1 cellular context compared by ENCODE assay signal in genomic region chr19:54209748-54210494, GRCh38.
A peak's percentile ranks its signal among the peaks of the same experiment; 100 is the strongest.
TF ChIP-seq lines count a peak whose summit lies in the region.

No MANE protein-coding gene starts in this region.

TF ChIP-seq in HEK293, 187 proteins besides CTCF, POLR2A, EP300 and RAD21 (continued from another document and continues in another):
- TF ChIP-seq, protein P1, sequence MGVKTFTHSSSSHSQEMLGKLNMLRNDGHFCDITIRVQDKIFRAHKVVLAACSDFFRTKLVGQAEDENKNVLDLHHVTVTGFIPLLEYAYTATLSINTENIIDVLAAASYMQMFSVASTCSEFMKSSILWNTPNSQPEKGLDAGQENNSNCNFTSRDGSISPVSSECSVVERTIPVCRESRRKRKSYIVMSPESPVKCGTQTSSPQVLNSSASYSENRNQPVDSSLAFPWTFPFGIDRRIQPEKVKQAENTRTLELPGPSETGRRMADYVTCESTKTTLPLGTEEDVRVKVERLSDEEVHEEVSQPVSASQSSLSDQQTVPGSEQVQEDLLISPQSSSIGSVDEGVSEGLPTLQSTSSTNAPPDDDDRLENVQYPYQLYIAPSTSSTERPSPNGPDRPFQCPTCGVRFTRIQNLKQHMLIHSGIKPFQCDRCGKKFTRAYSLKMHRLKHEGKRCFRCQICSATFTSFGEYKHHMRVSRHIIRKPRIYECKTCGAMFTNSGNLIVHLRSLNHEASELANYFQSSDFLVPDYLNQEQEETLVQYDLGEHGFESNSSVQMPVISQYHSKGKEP (tag by site-specific recombination; IDR thresholded peaks at IDR 0.05): peak; percentile 55; the same call in 1 of the 2 replicates
- TF ChIP-seq ZNF610 (tag by site-specific recombination; IDR thresholded peaks at IDR 0.05; ENCODE audit: borderline replicate concordance) (no peak), ZNF37A (tag by site-specific recombination; IDR thresholded peaks at IDR 0.05) (no peak), ZNF660 (tag by site-specific recombination; IDR thresholded peaks at IDR 0.05) (peak; percentile 77), HIC1 (tag by site-specific recombination; IDR thresholded peaks at IDR 0.05) (peak; percentile 72; the same call in 1 of the 2 replicates), SCRT1 (tag by site-specific recombination; IDR thresholded peaks at IDR 0.05; ENCODE audit: borderline replicate concordance) (0 out of 2 replicates have a peak, but pooled peaks have one; percentile 38), ZNF449 (tag by site-specific recombination; IDR thresholded peaks at IDR 0.05) (0 out of 2 replicates have a peak, but pooled peaks have one; percentile 13), ZBTB10 (tag by site-specific recombination; IDR thresholded peaks at IDR 0.05) (no peak), ZNF140 (tag by site-specific recombination; IDR thresholded peaks at IDR 0.05) (0 out of 2 replicates have a peak, but pooled peaks have one; percentile 41), ZNF571 (tag by site-specific recombination; IDR thresholded peaks at IDR 0.05) (no peak), GLIS1 (tag by site-specific recombination; IDR thresholded peaks at IDR 0.05) (peak; percentile 89), PRDM1 (tag by site-specific recombination; IDR thresholded peaks at IDR 0.05) (no peak), ZNF792 (tag by site-specific recombination; IDR thresholded peaks at IDR 0.05) (no peak), ZNF768 (tag by site-specific recombination; IDR thresholded peaks at IDR 0.05) (no peak), ZNF510 (tag by site-specific recombination; IDR thresholded peaks at IDR 0.05; ENCODE audit: insufficient replicate concordance) (no peak), ZNF169 (tag by site-specific recombination; IDR thresholded peaks at IDR 0.05) (no peak), ZBTB20 (tag by site-specific recombination; IDR thresholded peaks at IDR 0.05) (peak; percentile 99), ZNF501 (tag by site-specific recombination; IDR thresholded peaks at IDR 0.05) (no peak), ZNF544 (tag by site-specific recombination; IDR thresholded peaks at IDR 0.05) (no peak), ZBTB7A (tag by site-specific recombination; IDR thresholded peaks at IDR 0.05; ENCODE audit: low read depth) (no peak), ZBTB17 (tag by site-specific recombination; IDR thresholded peaks at IDR 0.05) (peak; percentile 91), SP7 (tag by site-specific recombination; IDR thresholded peaks at IDR 0.05) (peak; percentile 87), ZNF239 (tag by site-specific recombination; IDR thresholded peaks at IDR 0.05) (no peak), ZNF16 (tag by site-specific recombination; IDR thresholded peaks at IDR 0.05; ENCODE audit: low read depth) (no peak), ZNF843 (tag by site-specific recombination; IDR thresholded peaks at IDR 0.05) (peak; percentile 31; the same call in 1 of the 2 replicates), ZNF354C (tag by site-specific recombination; IDR thresholded peaks at IDR 0.05; ENCODE audit: borderline replicate concordance, low read depth) (no peak), ELK4 (IDR thresholded peaks at IDR 0.05; ENCODE audit: borderline replicate concordance, low read depth, low read length) (no peak), ZNF114 (tag by site-specific recombination; IDR thresholded peaks at IDR 0.05) (no peak), ZBTB11 (tag by site-specific recombination; conservative IDR thresholded peaks at IDR 0.05; ENCODE audit: low read depth) (no peak), ZNF214 (tag by site-specific recombination; IDR thresholded peaks at IDR 0.05; ENCODE audit: borderline replicate concordance) (no peak), ZNF580 (tag by site-specific recombination; IDR thresholded peaks at IDR 0.05) (peak; percentile 34; the same call in 1 of the 2 replicates)
- TF ChIP-seq, protein P2, sequence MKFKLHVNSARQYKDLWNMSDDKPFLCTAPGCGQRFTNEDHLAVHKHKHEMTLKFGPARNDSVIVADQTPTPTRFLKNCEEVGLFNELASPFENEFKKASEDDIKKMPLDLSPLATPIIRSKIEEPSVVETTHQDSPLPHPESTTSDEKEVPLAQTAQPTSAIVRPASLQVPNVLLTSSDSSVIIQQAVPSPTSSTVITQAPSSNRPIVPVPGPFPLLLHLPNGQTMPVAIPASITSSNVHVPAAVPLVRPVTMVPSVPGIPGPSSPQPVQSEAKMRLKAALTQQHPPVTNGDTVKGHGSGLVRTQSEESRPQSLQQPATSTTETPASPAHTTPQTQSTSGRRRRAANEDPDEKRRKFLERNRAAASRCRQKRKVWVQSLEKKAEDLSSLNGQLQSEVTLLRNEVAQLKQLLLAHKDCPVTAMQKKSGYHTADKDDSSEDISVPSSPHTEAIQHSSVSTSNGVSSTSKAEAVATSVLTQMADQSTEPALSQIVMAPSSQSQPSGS (tag by site-specific recombination; IDR thresholded peaks at IDR 0.05; ENCODE audit: low read depth): no peak
- TF ChIP-seq, protein P3, sequence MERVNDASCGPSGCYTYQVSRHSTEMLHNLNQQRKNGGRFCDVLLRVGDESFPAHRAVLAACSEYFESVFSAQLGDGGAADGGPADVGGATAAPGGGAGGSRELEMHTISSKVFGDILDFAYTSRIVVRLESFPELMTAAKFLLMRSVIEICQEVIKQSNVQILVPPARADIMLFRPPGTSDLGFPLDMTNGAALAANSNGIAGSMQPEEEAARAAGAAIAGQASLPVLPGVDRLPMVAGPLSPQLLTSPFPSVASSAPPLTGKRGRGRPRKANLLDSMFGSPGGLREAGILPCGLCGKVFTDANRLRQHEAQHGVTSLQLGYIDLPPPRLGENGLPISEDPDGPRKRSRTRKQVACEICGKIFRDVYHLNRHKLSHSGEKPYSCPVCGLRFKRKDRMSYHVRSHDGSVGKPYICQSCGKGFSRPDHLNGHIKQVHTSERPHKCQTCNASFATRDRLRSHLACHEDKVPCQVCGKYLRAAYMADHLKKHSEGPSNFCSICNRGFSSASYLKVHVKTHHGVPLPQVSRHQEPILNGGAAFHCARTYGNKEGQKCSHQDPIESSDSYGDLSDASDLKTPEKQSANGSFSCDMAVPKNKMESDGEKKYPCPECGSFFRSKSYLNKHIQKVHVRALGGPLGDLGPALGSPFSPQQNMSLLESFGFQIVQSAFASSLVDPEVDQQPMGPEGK (tag by site-specific recombination; IDR thresholded peaks at IDR 0.05): no peak; the same call in 1 of the 2 replicates
- TF ChIP-seq, protein P4, sequence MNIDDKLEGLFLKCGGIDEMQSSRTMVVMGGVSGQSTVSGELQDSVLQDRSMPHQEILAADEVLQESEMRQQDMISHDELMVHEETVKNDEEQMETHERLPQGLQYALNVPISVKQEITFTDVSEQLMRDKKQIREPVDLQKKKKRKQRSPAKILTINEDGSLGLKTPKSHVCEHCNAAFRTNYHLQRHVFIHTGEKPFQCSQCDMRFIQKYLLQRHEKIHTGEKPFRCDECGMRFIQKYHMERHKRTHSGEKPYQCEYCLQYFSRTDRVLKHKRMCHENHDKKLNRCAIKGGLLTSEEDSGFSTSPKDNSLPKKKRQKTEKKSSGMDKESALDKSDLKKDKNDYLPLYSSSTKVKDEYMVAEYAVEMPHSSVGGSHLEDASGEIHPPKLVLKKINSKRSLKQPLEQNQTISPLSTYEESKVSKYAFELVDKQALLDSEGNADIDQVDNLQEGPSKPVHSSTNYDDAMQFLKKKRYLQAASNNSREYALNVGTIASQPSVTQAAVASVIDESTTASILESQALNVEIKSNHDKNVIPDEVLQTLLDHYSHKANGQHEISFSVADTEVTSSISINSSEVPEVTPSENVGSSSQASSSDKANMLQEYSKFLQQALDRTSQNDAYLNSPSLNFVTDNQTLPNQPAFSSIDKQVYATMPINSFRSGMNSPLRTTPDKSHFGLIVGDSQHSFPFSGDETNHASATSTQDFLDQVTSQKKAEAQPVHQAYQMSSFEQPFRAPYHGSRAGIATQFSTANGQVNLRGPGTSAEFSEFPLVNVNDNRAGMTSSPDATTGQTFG (tag by site-specific recombination; IDR thresholded peaks at IDR 0.05; ENCODE audit: borderline replicate concordance): no peak
- TF ChIP-seq, protein P5, sequence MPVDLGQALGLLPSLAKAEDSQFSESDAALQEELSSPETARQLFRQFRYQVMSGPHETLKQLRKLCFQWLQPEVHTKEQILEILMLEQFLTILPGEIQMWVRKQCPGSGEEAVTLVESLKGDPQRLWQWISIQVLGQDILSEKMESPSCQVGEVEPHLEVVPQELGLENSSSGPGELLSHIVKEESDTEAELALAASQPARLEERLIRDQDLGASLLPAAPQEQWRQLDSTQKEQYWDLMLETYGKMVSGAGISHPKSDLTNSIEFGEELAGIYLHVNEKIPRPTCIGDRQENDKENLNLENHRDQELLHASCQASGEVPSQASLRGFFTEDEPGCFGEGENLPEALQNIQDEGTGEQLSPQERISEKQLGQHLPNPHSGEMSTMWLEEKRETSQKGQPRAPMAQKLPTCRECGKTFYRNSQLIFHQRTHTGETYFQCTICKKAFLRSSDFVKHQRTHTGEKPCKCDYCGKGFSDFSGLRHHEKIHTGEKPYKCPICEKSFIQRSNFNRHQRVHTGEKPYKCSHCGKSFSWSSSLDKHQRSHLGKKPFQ (tag by site-specific recombination; IDR thresholded peaks at IDR 0.05): peak; percentile 6; the same call in 1 of the 2 replicates
